Comparison of ENCODE assay signal across 8 cellular contexts in genomic region chr4:103075894-103076776, GRCh38. TPM values are rescaled to one million over a fixed set of nuclear protein-coding genes. Genes with fewer than 3 reads are reported as not detected.
DNase-seq lines count a peak whose midpoint lies in the region; ATAC-seq and TF ChIP-seq lines count a peak whose summit lies in the region.

Gene SLC9B2, minus strand, starts transcription at chr4:103076761. Its CDS starts 9,211 bp downstream, at chr4:103067550.

- peak; percentile 50 for ATAC-seq in HG02623 (IDR thresholded peaks at IDR 0.05; ENCODE audit: unreplicated experiment)

- TF ChIP-seq CTCF in kidney epithelial cell (IDR thresholded peaks at IDR 0.05; ENCODE audit: insufficient read depth, low read length, poor library complexity, severe bottlenecking): no peak

- peak; percentile 36 for DNase-seq in NCI-H1436 (lab: John Stamatoyannopoulos, UW)
- DNase-seq in NCI-H1436 treated with DMSO at 0.1 percent for 48 hours (lab: John Stamatoyannopoulos, UW): no peak
- DNase-seq in NCI-H1105 (lab: John Stamatoyannopoulos, UW): peak; percentile 20
- peak; percentile 69 for DNase-seq in activated CD4-positive, CD25-positive, alpha-beta regulatory T cell treated with anti-CD3 and anti-CD28 coated beads, Interleukin-2, amount 50 U/mL, for 72 hours
- DNase-seq in cerebellar cortex (ENCODE audit: low spot score): peak; percentile 71
- DNase-seq in kidney epithelial cell (ENCODE audit: low read depth): no peak
- DNase-seq in stimulated activated CD4-positive, alpha-beta T cell treated with anti-CD3 and anti-CD28 coated beads, Interleukin-15, amount 100 ng/mL, for 24 hours: peak; percentile 74

- peak within 1 kb of the TSS; percentile 86 for H3K4me3 ChIP-seq in kidney epithelial cell (ENCODE audit: low read depth, low read length)

- H3K36me3 ChIP-seq in kidney epithelial cell (ENCODE audit: control insufficient read depth, insufficient read depth, low read length): no peaks in the 10 kb centered on the region

- no peaks in the 10 kb centered on the region for H3K27me3 ChIP-seq in kidney epithelial cell (ENCODE audit: control insufficient read depth, insufficient read depth, low read length)

RNA-seq across cellular contexts. Expression of gene SLC9B2, which starts in this region (rescaled TPM):
- 11.8 and 19.4 TPM in 2 replicates for total RNA-seq in kidney epithelial cell

Comparison
In these comparisons a context has a peak if more than half of its experiments do, and no peak if none do; other contexts are left out.
1. DNase-seq: peak in NCI-H1436 (single experiment), NCI-H1105 (single experiment), activated CD4-positive, CD25-positive, alpha-beta regulatory T cell treated with anti-CD3 and anti-CD28 coated beads, Interleukin-2, amount 50 U/mL, for 72 hours (single experiment), cerebellar cortex (single experiment) and stimulated activated CD4-positive, alpha-beta T cell treated with anti-CD3 and anti-CD28 coated beads, Interleukin-15, amount 100 ng/mL, for 24 hours (single experiment); none in NCI-H1436 treated with DMSO at 0.1 percent for 48 hours (single experiment) and kidney epithelial cell (single experiment).